ENCODE assay signal across 8 cellular contexts in the genomic region with DNA sequence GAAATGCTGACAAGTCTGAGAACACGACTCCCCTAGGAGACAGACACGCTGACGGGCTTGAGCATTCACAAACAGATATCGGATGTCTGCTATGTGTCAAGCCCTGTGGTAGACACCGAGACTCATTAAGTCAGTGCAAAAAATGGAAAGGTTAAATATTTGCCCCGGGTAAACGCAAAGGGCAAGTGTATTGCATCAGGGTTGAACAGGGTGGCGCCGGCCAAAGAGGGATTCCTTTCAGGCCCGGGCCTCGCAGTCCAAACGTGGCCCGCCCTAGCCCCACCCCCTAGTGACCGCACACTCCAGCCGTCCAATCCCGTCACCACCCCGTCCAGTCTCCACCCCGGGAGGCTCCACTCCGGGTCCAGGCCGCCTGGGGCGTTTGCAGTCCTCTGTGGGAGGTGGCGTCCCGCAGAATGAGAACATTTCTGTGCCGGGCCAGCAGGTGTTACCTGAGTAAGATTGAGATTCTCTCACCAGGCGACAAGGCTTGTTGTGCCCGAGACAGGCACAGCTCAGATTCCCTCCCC. TPM values are rescaled to one million over a fixed set of nuclear protein-coding genes. Genes with fewer than 3 reads are reported as not detected.
DNase-seq lines count a peak whose midpoint lies in the region; ATAC-seq and TF ChIP-seq lines count a peak whose summit lies in the region.

No MANE protein-coding gene starts in this region.

- no peaks in the 10 kb centered on the region for H3K9me3 Mint-ChIP-seq in chondrocyte (ENCODE audit: low read depth)

- ATAC-seq in GM19025 (IDR thresholded peaks at IDR 0.05; ENCODE audit: low read depth, unreplicated experiment) (peak; percentile 93), HG03175 (IDR thresholded peaks at IDR 0.05; ENCODE audit: unreplicated experiment) (peak; percentile 97)

- no peaks in the 10 kb centered on the region for H3K27me3 Mint-ChIP-seq in chondrocyte (ENCODE audit: low read depth)

- peaks cover 29% of the 10 kb centered on the region for H3K4me1 Mint-ChIP-seq in chondrocyte (ENCODE audit: low read depth)

- H3K4me3 Mint-ChIP-seq in chondrocyte (ENCODE audit: unreplicated experiment): peak overlapping the region; percentile 80

- peak overlapping the region; percentile 72 for H3K4me3 ChIP-seq in AG09309 (ENCODE audit: control insufficient read depth, low read depth, low read length)

- no peak for TF ChIP-seq CTCF in AG09309 (IDR thresholded peaks at IDR 0.05; ENCODE audit: control insufficient read depth, insufficient read depth, low read depth, low read length, missing control alignments)
- TF ChIP-seq CTCF in chondrocyte (IDR thresholded peaks at IDR 0.05): no peak

- peak; percentile 52 for DNase-seq in AG09309 (ENCODE audit: low read depth)
- peak; percentile 95 for DNase-seq in NCI-H345 (lab: John Stamatoyannopoulos, UW)
- peak; percentile 42 for DNase-seq in activated CD4-positive, alpha-beta T cell treated with anti-CD3 and anti-CD28 coated beads for 1 hour
- DNase-seq in chondrocyte (ENCODE audit: low spot score): no peak
- DNase-seq in kidney tubule cell (ENCODE audit: low spot score): peak; percentile 99
- peak; percentile 8 to 50 for DNase-seq in stimulated activated CD4-positive, alpha-beta T cell treated with anti-CD3 and anti-CD28 coated beads, Interleukin-1b, Interleukin-23, amount 100 ng/mL, for 1 hour (ENCODE audit: low read depth in 2 of 2)

- no peaks in the 10 kb centered on the region for H3K36me3 Mint-ChIP-seq in chondrocyte (ENCODE audit: low read depth)

- H3K27ac Mint-ChIP-seq in chondrocyte (ENCODE audit: unreplicated experiment): peak overlapping the region; percentile 94

RNA-seq across cellular contexts. Expression of a gene that starts 16.3 kb away (rescaled TPM):
- 56.9 to 57.3 TPM (median 57.2 TPM) in 3 replicates for total RNA-seq in chondrocyte

RNA-seq across cellular contexts. Expression of a gene that starts 20.0 kb away (rescaled TPM):
- 0.24 to 1.9 TPM (median 1.6 TPM) in 3 replicates for total RNA-seq in chondrocyte

RNA-seq across cellular contexts. Expression of a gene that starts 43.6 kb away (rescaled TPM):
- total RNA-seq in chondrocyte: 0.19 TPM in 1 of 3 replicates, not detected in the others

RNA-seq across cellular contexts. Expression of a gene that starts 58.4 kb away (rescaled TPM):
- total RNA-seq in chondrocyte: 0.07 to 0.46 TPM (median 0.40 TPM) in 3 replicates
